ENCODE assay signal across 1 cellular context in the genomic region with DNA sequence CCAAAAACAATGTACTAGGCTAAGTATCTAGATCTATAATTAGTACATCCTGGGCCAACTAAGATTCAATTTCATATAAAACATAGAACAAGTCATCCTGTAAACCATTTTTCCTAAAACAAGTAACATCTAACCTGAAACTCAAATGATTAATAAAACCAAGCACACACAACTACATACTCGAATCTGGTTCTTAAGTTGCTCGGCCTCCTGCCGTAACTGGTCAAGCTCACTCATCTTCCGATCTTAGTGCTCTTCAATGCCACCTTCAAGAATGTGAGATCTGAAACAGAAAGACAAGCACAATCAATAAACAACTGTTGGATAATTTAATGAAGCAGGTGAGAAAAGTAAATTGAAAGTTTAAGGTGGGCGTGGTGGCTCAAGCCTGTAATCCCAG.
TF ChIP-seq lines count a peak whose summit lies in the region.

No MANE protein-coding gene starts in this region.

TF ChIP-seq in WTC11, 78 proteins besides CTCF, POLR2A, EP300 and RAD21 (continued from another document):
- TF ChIP-seq, protein P1, sequence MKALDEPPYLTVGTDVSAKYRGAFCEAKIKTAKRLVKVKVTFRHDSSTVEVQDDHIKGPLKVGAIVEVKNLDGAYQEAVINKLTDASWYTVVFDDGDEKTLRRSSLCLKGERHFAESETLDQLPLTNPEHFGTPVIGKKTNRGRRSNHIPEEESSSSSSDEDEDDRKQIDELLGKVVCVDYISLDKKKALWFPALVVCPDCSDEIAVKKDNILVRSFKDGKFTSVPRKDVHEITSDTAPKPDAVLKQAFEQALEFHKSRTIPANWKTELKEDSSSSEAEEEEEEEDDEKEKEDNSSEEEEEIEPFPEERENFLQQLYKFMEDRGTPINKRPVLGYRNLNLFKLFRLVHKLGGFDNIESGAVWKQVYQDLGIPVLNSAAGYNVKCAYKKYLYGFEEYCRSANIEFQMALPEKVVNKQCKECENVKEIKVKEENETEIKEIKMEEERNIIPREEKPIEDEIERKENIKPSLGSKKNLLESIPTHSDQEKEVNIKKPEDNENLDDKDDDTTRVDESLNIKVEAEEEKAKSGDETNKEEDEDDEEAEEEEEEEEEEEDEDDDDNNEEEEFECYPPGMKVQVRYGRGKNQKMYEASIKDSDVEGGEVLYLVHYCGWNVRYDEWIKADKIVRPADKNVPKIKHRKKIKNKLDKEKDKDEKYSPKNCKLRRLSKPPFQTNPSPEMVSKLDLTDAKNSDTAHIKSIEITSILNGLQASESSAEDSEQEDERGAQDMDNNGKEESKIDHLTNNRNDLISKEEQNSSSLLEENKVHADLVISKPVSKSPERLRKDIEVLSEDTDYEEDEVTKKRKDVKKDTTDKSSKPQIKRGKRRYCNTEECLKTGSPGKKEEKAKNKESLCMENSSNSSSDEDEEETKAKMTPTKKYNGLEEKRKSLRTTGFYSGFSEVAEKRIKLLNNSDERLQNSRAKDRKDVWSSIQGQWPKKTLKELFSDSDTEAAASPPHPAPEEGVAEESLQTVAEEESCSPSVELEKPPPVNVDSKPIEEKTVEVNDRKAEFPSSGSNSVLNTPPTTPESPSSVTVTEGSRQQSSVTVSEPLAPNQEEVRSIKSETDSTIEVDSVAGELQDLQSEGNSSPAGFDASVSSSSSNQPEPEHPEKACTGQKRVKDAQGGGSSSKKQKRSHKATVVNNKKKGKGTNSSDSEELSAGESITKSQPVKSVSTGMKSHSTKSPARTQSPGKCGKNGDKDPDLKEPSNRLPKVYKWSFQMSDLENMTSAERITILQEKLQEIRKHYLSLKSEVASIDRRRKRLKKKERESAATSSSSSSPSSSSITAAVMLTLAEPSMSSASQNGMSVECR (CRISPR knock-in tag; IDR thresholded peaks at IDR 0.05; ENCODE audit: borderline replicate concordance): no peak
- TF ChIP-seq CBFB (CRISPR knock-in tag; IDR thresholded peaks at IDR 0.05; ENCODE audit: low read depth): no peak
- TF ChIP-seq, protein P2, sequence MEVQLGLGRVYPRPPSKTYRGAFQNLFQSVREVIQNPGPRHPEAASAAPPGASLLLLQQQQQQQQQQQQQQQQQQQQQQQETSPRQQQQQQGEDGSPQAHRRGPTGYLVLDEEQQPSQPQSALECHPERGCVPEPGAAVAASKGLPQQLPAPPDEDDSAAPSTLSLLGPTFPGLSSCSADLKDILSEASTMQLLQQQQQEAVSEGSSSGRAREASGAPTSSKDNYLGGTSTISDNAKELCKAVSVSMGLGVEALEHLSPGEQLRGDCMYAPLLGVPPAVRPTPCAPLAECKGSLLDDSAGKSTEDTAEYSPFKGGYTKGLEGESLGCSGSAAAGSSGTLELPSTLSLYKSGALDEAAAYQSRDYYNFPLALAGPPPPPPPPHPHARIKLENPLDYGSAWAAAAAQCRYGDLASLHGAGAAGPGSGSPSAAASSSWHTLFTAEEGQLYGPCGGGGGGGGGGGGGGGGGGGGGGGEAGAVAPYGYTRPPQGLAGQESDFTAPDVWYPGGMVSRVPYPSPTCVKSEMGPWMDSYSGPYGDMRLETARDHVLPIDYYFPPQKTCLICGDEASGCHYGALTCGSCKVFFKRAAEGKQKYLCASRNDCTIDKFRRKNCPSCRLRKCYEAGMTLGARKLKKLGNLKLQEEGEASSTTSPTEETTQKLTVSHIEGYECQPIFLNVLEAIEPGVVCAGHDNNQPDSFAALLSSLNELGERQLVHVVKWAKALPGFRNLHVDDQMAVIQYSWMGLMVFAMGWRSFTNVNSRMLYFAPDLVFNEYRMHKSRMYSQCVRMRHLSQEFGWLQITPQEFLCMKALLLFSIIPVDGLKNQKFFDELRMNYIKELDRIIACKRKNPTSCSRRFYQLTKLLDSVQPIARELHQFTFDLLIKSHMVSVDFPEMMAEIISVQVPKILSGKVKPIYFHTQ (CRISPR knock-in tag; IDR thresholded peaks at IDR 0.05): no peak
- TF ChIP-seq, protein P3, sequence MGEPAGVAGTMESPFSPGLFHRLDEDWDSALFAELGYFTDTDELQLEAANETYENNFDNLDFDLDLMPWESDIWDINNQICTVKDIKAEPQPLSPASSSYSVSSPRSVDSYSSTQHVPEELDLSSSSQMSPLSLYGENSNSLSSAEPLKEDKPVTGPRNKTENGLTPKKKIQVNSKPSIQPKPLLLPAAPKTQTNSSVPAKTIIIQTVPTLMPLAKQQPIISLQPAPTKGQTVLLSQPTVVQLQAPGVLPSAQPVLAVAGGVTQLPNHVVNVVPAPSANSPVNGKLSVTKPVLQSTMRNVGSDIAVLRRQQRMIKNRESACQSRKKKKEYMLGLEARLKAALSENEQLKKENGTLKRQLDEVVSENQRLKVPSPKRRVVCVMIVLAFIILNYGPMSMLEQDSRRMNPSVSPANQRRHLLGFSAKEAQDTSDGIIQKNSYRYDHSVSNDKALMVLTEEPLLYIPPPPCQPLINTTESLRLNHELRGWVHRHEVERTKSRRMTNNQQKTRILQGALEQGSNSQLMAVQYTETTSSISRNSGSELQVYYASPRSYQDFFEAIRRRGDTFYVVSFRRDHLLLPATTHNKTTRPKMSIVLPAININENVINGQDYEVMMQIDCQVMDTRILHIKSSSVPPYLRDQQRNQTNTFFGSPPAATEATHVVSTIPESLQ (CRISPR knock-in tag; IDR thresholded peaks at IDR 0.05): no peak
- TF ChIP-seq JUN (CRISPR knock-in tag; IDR thresholded peaks at IDR 0.05): no peak
- TF ChIP-seq, protein P4, sequence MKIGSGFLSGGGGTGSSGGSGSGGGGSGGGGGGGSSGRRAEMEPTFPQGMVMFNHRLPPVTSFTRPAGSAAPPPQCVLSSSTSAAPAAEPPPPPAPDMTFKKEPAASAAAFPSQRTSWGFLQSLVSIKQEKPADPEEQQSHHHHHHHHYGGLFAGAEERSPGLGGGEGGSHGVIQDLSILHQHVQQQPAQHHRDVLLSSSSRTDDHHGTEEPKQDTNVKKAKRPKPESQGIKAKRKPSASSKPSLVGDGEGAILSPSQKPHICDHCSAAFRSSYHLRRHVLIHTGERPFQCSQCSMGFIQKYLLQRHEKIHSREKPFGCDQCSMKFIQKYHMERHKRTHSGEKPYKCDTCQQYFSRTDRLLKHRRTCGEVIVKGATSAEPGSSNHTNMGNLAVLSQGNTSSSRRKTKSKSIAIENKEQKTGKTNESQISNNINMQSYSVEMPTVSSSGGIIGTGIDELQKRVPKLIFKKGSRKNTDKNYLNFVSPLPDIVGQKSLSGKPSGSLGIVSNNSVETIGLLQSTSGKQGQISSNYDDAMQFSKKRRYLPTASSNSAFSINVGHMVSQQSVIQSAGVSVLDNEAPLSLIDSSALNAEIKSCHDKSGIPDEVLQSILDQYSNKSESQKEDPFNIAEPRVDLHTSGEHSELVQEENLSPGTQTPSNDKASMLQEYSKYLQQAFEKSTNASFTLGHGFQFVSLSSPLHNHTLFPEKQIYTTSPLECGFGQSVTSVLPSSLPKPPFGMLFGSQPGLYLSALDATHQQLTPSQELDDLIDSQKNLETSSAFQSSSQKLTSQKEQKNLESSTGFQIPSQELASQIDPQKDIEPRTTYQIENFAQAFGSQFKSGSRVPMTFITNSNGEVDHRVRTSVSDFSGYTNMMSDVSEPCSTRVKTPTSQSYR (CRISPR knock-in tag; IDR thresholded peaks at IDR 0.05): no peak
- TF ChIP-seq, protein P5, sequence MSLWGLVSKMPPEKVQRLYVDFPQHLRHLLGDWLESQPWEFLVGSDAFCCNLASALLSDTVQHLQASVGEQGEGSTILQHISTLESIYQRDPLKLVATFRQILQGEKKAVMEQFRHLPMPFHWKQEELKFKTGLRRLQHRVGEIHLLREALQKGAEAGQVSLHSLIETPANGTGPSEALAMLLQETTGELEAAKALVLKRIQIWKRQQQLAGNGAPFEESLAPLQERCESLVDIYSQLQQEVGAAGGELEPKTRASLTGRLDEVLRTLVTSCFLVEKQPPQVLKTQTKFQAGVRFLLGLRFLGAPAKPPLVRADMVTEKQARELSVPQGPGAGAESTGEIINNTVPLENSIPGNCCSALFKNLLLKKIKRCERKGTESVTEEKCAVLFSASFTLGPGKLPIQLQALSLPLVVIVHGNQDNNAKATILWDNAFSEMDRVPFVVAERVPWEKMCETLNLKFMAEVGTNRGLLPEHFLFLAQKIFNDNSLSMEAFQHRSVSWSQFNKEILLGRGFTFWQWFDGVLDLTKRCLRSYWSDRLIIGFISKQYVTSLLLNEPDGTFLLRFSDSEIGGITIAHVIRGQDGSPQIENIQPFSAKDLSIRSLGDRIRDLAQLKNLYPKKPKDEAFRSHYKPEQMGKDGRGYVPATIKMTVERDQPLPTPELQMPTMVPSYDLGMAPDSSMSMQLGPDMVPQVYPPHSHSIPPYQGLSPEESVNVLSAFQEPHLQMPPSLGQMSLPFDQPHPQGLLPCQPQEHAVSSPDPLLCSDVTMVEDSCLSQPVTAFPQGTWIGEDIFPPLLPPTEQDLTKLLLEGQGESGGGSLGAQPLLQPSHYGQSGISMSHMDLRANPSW (CRISPR knock-in tag; conservative IDR thresholded peaks at IDR 0.05; ENCODE audit: low read depth): no peak
- TF ChIP-seq ETV6 (CRISPR knock-in tag; IDR thresholded peaks at IDR 0.05): no peak
- no peak for TF ChIP-seq ZNF423 (CRISPR knock-in tag; IDR thresholded peaks at IDR 0.05)
- TF ChIP-seq, protein P6, sequence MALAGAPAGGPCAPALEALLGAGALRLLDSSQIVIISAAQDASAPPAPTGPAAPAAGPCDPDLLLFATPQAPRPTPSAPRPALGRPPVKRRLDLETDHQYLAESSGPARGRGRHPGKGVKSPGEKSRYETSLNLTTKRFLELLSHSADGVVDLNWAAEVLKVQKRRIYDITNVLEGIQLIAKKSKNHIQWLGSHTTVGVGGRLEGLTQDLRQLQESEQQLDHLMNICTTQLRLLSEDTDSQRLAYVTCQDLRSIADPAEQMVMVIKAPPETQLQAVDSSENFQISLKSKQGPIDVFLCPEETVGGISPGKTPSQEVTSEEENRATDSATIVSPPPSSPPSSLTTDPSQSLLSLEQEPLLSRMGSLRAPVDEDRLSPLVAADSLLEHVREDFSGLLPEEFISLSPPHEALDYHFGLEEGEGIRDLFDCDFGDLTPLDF (CRISPR knock-in tag; IDR thresholded peaks at IDR 0.05): no peak
- no peak for TF ChIP-seq NFE2L1 (CRISPR knock-in tag; IDR thresholded peaks at IDR 0.05)
